In the genomic region with DNA sequence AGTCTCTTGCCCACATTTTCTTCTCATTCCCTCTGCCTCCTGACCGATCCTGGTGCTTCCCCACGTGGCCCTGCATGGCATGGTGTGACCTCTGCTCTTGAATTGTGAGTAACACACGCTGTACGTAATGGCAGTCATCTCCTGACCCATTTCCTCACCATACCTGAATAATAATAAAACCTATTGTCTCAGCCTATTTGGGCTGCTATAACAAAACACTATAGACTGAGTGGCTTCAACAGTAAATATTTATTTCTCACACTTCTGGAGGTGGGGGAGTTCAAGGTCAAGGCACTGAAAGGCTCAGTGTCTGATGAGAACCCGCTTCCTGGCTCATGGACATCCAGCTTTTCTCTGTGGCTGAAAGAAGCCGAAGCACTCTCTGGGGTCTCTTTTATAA, we compare ENCODE assay signal across 31 cellular contexts.
"Had no signal": no experiment of that assay in that cellular context is flagged by ENCODE, and none has a peak within 500 bp of the region (broad histone marks: within the 10 kb centered on the region; RNA-seq: fewer than 3 reads in every experiment).

No MANE protein-coding gene starts in this region.

- DNase-seq: activated CD4-positive, alpha-beta memory T cell treated with anti-CD3 and anti-CD28 coated beads, Interleukin-2, amount 10 ng/mL, durations not matched to agents 7 days and 5 days; activated CD4-positive, alpha-beta T cell treated with anti-CD3 and anti-CD28 coated beads for 4 hours; activated gamma-delta T cell; activated naive CD4-positive, alpha-beta T cell treated with Interleukin-2 at 50 U/mL for 16 hours; activated naive CD8-positive, alpha-beta T cell treated with anti-CD3 and anti-CD28 coated beads, Interleukin-2, amount 10 ng/mL, durations not matched to agents 7 days and 5 days; activated T-cell treated with anti-CD3 and anti-CD28 coated beads, Interleukin-2, amount 50 U/mL, for 24 hours; amygdala; Karpas-422; KBM-7; NCI-H1048; NCI-H1105 treated with DMSO at 0.1 percent for 48 hours; NCI-H1436 treated with DMSO at 0.1 percent for 48 hours; NCI-H1694 treated with DMSO at 0.1 percent for 48 hours; NCI-H2029; NCI-H510A; NCI-H526; NCI-H748 treated with DMSO at 0.1 percent for 48 hours; NK-92 treated with Interleukin-12 subunit alpha and Interleukin-12 subunit beta, amount 100 ng/mL, for 24 hours; PC-3; RPMI8226; SHP77 treated with DMSO at 0.1 percent for 48 hours; SK-N-SH had no signal

- H3K4me3 Mint-ChIP-seq: activated CD4-positive, alpha-beta memory T cell treated with anti-CD3 and anti-CD28 coated beads, Interleukin-2, amount 10 ng/mL, durations not matched to agents 7 days and 5 days; activated naive CD4-positive, alpha-beta T cell treated with anti-CD3 and anti-CD28 coated beads, Interleukin-2, amount 50 U/mL, for 24 hours; activated naive CD8-positive, alpha-beta T cell treated with anti-CD3 and anti-CD28 coated beads, Interleukin-2, amount 10 ng/mL, durations not matched to agents 7 days and 5 days; activated T-cell treated with anti-CD3 and anti-CD28 coated beads, Interleukin-2, amount 50 U/mL, for 24 hours; T-helper 1 cell treated with Interleukin-12 subunit alpha and Interleukin-12 subunit beta and Interleukin-4 antibody, amounts not matched to agents 30 μg/mL and 1 μg/mL, for 36 hours; T-helper 2 cell treated with Interferon-gamma antibody and Interleukin-4, amounts not matched to agents 5 μg/mL and 100 μg/mL, for 36 hours had no signal

- H3K36me3 ChIP-seq: ascending aorta, cardiac muscle cell, Peyer's patch, SJSA1 had no signal

- H3K36me3 Mint-ChIP-seq: activated naive CD4-positive, alpha-beta T cell treated with anti-CD3 and anti-CD28 coated beads, Interleukin-2, amount 50 U/mL, for 24 hours had no signal

- H3K9me3 Mint-ChIP-seq: activated naive CD4-positive, alpha-beta T cell treated with anti-CD3 and anti-CD28 coated beads, Interleukin-2, amount 50 U/mL, for 24 hours; activated T-cell treated with anti-CD3 and anti-CD28 coated beads, Interleukin-2, amount 50 U/mL, for 24 hours; T-helper 2 cell treated with Interferon-gamma antibody and Interleukin-4, amounts not matched to agents 5 μg/mL and 100 μg/mL, for 36 hours had no signal

- H3K27ac Mint-ChIP-seq: activated CD4-positive, alpha-beta memory T cell treated with anti-CD3 and anti-CD28 coated beads, Interleukin-2, amount 10 ng/mL, durations not matched to agents 7 days and 5 days; activated naive CD4-positive, alpha-beta T cell treated with anti-CD3 and anti-CD28 coated beads, Interleukin-2, amount 50 U/mL, for 24 hours; activated naive CD8-positive, alpha-beta T cell treated with anti-CD3 and anti-CD28 coated beads, Interleukin-2, amount 10 ng/mL, durations not matched to agents 7 days and 5 days; activated T-cell treated with anti-CD3 and anti-CD28 coated beads, Interleukin-2, amount 50 U/mL, for 24 hours; activated T-helper 2 cell treated with anti-CD3 and anti-CD28 coated beads, Interferon-gamma antibody, Interleukin-2, Interleukin-4, amounts not matched to agents 10 μg/mL and 5 μg/mL and 100 μg/mL, durations not matched to agents 14 hours and 24 hours and 36 hours; T-helper 1 cell treated with Interleukin-12 subunit alpha and Interleukin-12 subunit beta and Interleukin-4 antibody, amounts not matched to agents 30 μg/mL and 1 μg/mL, for 36 hours; T-helper 2 cell treated with Interferon-gamma antibody and Interleukin-4, amounts not matched to agents 5 μg/mL and 100 μg/mL, for 36 hours had no signal

- H3K4me3 ChIP-seq: ascending aorta, cardiac muscle cell, Peyer's patch, SJSA1 had no signal

- H3K4me1 ChIP-seq: ascending aorta, SJSA1 had no signal

- H3K9me3 ChIP-seq: ascending aorta, Peyer's patch, SJSA1, SK-N-SH had no signal

- ATAC-seq: activated CD4-positive, CD25-positive, alpha-beta regulatory T cell treated with anti-CD3 and anti-CD28 coated beads, Interleukin-2, amount 50 U/mL, for 24 hours; PC-3 had no signal

- H3K27me3 Mint-ChIP-seq: activated CD4-positive, alpha-beta memory T cell treated with anti-CD3 and anti-CD28 coated beads, Interleukin-2, amount 10 ng/mL, durations not matched to agents 7 days and 5 days; activated naive CD4-positive, alpha-beta T cell treated with anti-CD3 and anti-CD28 coated beads, Interleukin-2, amount 50 U/mL, for 24 hours; activated naive CD8-positive, alpha-beta T cell treated with anti-CD3 and anti-CD28 coated beads, Interleukin-2, amount 10 ng/mL, durations not matched to agents 7 days and 5 days had no signal

- H3K27me3 ChIP-seq: ascending aorta, cardiac muscle cell, Peyer's patch, SJSA1 had no signal

- H3K27ac ChIP-seq: ascending aorta, cardiac muscle cell, Peyer's patch, SJSA1 had no signal
